25 cellular contexts compared by ENCODE assay signal in the genomic region with DNA sequence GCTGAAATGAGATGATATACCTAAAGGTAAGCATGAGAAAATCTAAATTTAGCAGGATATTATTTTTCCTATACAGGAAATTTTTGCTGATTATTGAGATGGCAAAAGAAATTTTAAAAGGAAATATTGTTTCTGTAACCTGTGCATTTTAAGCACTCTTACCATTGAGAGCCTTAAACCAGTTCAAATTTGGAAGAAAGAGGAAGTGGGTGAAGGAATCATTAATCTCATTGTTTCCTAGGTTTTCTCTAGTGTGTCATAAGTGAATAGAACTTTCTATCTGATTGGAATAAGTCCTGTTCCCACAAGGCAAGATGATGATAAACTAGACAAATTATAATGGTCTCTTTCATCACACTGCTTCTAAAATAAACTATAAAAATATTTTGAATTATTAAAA.
"Had no signal": no experiment of that assay in that cellular context is flagged by ENCODE, and none has a peak within 500 bp of the region (broad histone marks: within the 10 kb centered on the region; RNA-seq: fewer than 3 reads in every experiment).

No MANE protein-coding gene starts in this region.

- H3K27ac ChIP-seq: ascending aorta, gastroesophageal sphincter, hepatocyte, neutrophil, ovary, right lobe of liver, uterus had no signal

- DNase-seq: activated CD4-positive, alpha-beta T cell treated with anti-CD3 and anti-CD28 coated beads for 4 hours; activated CD4-positive, alpha-beta T cell treated with anti-CD3 and anti-CD28 coated beads, Interleukin-2, amount 50 U/mL, for 4 hours; activated effector memory CD4-positive, alpha-beta T cell treated with anti-CD3 and anti-CD28 coated beads, Interleukin-2, amount 50 U/mL, for 16 hours; activated naive CD4-positive, alpha-beta T cell treated with anti-CD3 and anti-CD28 coated beads for 36 hours; activated naive CD8-positive, alpha-beta T cell treated with anti-CD3 and anti-CD28 coated beads for 36 hours; activated T-cell treated with anti-CD3 and anti-CD28 coated beads for 4 hours; cortex of kidney; effector memory CD8-positive, alpha-beta T cell; erythroblast; islet precursor cell; left cardiac atrium; mammary epithelial cell; naive B cell; nephron progenitor cell; ovary; right lobe of liver; stimulated activated CD4-positive, alpha-beta T cell treated with anti-CD3 and anti-CD28 coated beads, Interleukin-12 subunit alpha, Interleukin-12 subunit beta, amount 100 ng/mL, for 4 hours; stimulated activated CD4-positive, alpha-beta T cell treated with anti-CD3 and anti-CD28 coated beads, Interleukin-4, amount 100 ng/mL, for 1 hour; stimulated activated naive CD8-positive, alpha-beta T cell treated with anti-CD3 and anti-CD28 coated beads, Interleukin-15, Interleukin-2, amounts not matched to agents 100 U/mL and 50 U/mL, for 24 hours; T-helper 9 cell; uterus had no signal
